10 cellular contexts compared by ENCODE assay signal in the genomic region with DNA sequence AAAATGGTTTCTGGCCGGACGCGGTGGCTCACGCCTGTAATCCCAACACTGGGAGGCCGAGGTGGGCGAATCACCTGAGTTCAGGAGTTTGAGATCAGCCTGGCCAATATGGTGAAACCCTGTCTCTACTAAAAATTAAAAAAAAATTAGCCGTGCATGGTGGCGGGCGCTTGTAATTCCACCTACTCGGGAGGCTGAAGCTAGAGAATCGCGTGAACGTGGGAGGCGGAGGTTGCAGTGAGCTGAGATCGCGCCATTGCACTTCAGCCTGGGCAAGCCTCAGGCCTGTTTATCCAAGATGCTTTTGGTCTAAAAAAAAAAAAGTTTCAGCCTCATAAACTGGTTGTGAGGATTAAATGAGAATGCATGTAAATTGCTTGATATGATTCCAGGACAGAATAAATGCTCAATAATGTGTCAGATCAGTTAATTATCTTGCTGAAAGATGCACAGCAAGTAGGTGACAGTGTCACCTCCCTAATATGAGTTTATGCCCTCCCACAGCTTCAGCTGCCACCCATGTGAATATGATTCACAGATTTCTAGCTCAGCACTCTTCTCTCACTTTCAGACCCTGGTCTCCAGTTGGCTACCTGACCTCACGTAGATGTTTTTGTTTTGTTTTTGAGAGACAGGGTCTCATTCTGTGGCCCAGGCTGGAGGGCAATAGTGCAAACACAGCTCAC. TPM values are rescaled to one million over a fixed set of nuclear protein-coding genes. Genes with fewer than 3 reads are reported as not detected.
DNase-seq lines count a peak whose midpoint lies in the region; ATAC-seq and TF ChIP-seq lines count a peak whose summit lies in the region.
"Had no signal": no experiment of that assay in that cellular context is flagged by ENCODE, and none has a peak within 500 bp of the region (broad histone marks: within the 10 kb centered on the region; RNA-seq: fewer than 3 reads in every experiment).

No MANE protein-coding gene starts in this region.

- H3K4me3 ChIP-seq in hepatocyte (peak overlapping the region; percentile 30), testis (peak overlapping the region; percentile 69 to 84)

- intact Hi-C loops in testis (cut with DNase I; ENCODE audit: low total_unique reads): no loop called here

- WGBS in hepatocyte (ENCODE audit: low lambda C conversion rate, missing lambda C conversion rate): 47% methylated on average over 17 of the region's 17 CpGs
- 29 to 44% methylated on average over 17 of the region's 17 CpGs for WGBS in testis, 2 donors

- peak overlapping the region; percentile 90 for H2AFZ ChIP-seq in hepatocyte

- no peak for TF ChIP-seq POLR2A in testis (IDR thresholded peaks at IDR 0.05)

- peak overlapping the region; percentile 96 for H3K4me3 Mint-ChIP-seq in activated naive CD4-positive, alpha-beta T cell treated with anti-CD3 and anti-CD28 coated beads, Interleukin-2, amount 10 ng/mL, durations not matched to agents 7 days and 5 days
- peak overlapping the region; percentile 98 for H3K4me3 Mint-ChIP-seq in activated CD4-positive, alpha-beta T cell treated with anti-CD3 and anti-CD28 coated beads, Interleukin-2, amount 10 ng/mL, durations not matched to agents 7 days and 5 days

- peak overlapping the region; percentile 77 for H3K4me2 ChIP-seq in hepatocyte

- peaks cover 6% of the 10 kb centered on the region for H3K4me1 ChIP-seq in hepatocyte (ENCODE audit: insufficient read depth)
- peaks cover 9% of the 10 kb centered on the region for H3K4me1 ChIP-seq in testis

- H3K27ac ChIP-seq in hepatocyte: no peak overlapping the region
- no peak overlapping the region for H3K27ac ChIP-seq in testis
- no peak overlapping the region for H3K27ac ChIP-seq in substantia nigra (ENCODE audit: low read depth, low read length, poor library complexity, severe bottlenecking)

- H3K27me3 Mint-ChIP-seq in activated naive CD4-positive, alpha-beta T cell treated with anti-CD3 and anti-CD28 coated beads, Interleukin-2, amount 10 ng/mL, durations not matched to agents 7 days and 5 days: no peaks in the 10 kb centered on the region
- no peaks in the 10 kb centered on the region for H3K27me3 Mint-ChIP-seq in activated CD4-positive, alpha-beta T cell treated with anti-CD3 and anti-CD28 coated beads, Interleukin-2, amount 10 ng/mL, durations not matched to agents 7 days and 5 days

- no peaks in the 10 kb centered on the region for H3K9me2 ChIP-seq in hepatocyte (replicated peaks; ENCODE audit: insufficient read depth)

- no peaks in the 10 kb centered on the region for H3K27me3 ChIP-seq in hepatocyte
- H3K27me3 ChIP-seq in testis: no peaks in the 10 kb centered on the region
- H3K27me3 ChIP-seq: adrenal gland had no signal

- peaks cover 51% of the 10 kb centered on the region for H3K4me1 Mint-ChIP-seq in activated naive CD4-positive, alpha-beta T cell treated with anti-CD3 and anti-CD28 coated beads, Interleukin-2, amount 10 ng/mL, durations not matched to agents 7 days and 5 days
- peaks cover 53% of the 10 kb centered on the region for H3K4me1 Mint-ChIP-seq in activated CD4-positive, alpha-beta T cell treated with anti-CD3 and anti-CD28 coated beads, Interleukin-2, amount 10 ng/mL, durations not matched to agents 7 days and 5 days

- peak overlapping the region; percentile 78 for H3K27ac Mint-ChIP-seq in activated naive CD4-positive, alpha-beta T cell treated with anti-CD3 and anti-CD28 coated beads, Interleukin-2, amount 10 ng/mL, durations not matched to agents 7 days and 5 days
- H3K27ac Mint-ChIP-seq in activated CD4-positive, alpha-beta T cell treated with anti-CD3 and anti-CD28 coated beads, Interleukin-2, amount 10 ng/mL, durations not matched to agents 7 days and 5 days: peak overlapping the region; percentile 83

- H3K36me3 ChIP-seq in hepatocyte (replicated peaks; ENCODE audit: insufficient read depth, low read depth): no peaks in the 10 kb centered on the region
- no peaks in the 10 kb centered on the region for H3K36me3 ChIP-seq in testis (ENCODE audit: low read depth, missing control alignments)

- H3K36me3 Mint-ChIP-seq in activated naive CD4-positive, alpha-beta T cell treated with anti-CD3 and anti-CD28 coated beads, Interleukin-2, amount 10 ng/mL, durations not matched to agents 7 days and 5 days: peaks cover 28% of the 10 kb centered on the region
- peaks cover 45% of the 10 kb centered on the region for H3K36me3 Mint-ChIP-seq in activated CD4-positive, alpha-beta T cell treated with anti-CD3 and anti-CD28 coated beads, Interleukin-2, amount 10 ng/mL, durations not matched to agents 7 days and 5 days (ENCODE audit: low read depth)

- H3K9me3 ChIP-seq in hepatocyte (ENCODE audit: low read depth) (no peaks in the 10 kb centered on the region), testis (no peaks in the 10 kb centered on the region)
- H3K9me3 ChIP-seq: adrenal gland had no signal

- TF ChIP-seq CTCF in hepatocyte (IDR thresholded peaks at IDR 0.05; ENCODE audit: poor library complexity) (no peak), testis (IDR thresholded peaks at IDR 0.05) (no peak)

- ATAC-seq in HG03139 (IDR thresholded peaks at IDR 0.05; ENCODE audit: unreplicated experiment): no peak
- no peak for ATAC-seq in GM21390 (IDR thresholded peaks at IDR 0.05; ENCODE audit: unreplicated experiment)

- CTCF ChIA-PET in activated naive CD4-positive, alpha-beta T cell treated with anti-CD3 and anti-CD28 coated beads, Interleukin-2, amount 10 ng/mL, durations not matched to agents 7 days and 5 days (lab: Charles Lee): interaction anchor here (0.6 to 1.9 kb wide), 4 partner anchors 88 to 964 kb away, joined by 3 to 8 read pairs (median 5); partner anchors contain the start of gene GAB2
- CTCF ChIA-PET in activated CD4-positive, alpha-beta T cell treated with anti-CD3 and anti-CD28 coated beads, Interleukin-2, amount 10 ng/mL, durations not matched to agents 7 days and 5 days (lab: Charles Lee): interaction anchor here (1.0 kb wide), 2 partner anchors 47 to 199 kb away, joined by 3 read pairs; no protein-coding TSS in a partner anchor

- no peaks in the 10 kb centered on the region for H3K9me3 Mint-ChIP-seq in activated naive CD4-positive, alpha-beta T cell treated with anti-CD3 and anti-CD28 coated beads, Interleukin-2, amount 10 ng/mL, durations not matched to agents 7 days and 5 days
- no peaks in the 10 kb centered on the region for H3K9me3 Mint-ChIP-seq in activated CD4-positive, alpha-beta T cell treated with anti-CD3 and anti-CD28 coated beads, Interleukin-2, amount 10 ng/mL, durations not matched to agents 7 days and 5 days

- DNase-seq in activated naive CD4-positive, alpha-beta T cell treated with anti-CD3 and anti-CD28 coated beads, Interleukin-2, amount 10 ng/mL, durations not matched to agents 7 days and 5 days: peak; percentile 21
- DNase-seq in activated naive CD4-positive, alpha-beta T cell treated with Interleukin-2 at 50 U/mL for 16 hours: no peak
- no peak for DNase-seq in activated CD4-positive, alpha-beta T cell treated with anti-CD3 and anti-CD28 coated beads, Interleukin-2, amount 10 ng/mL, durations not matched to agents 7 days and 5 days
- DNase-seq in hepatocyte (ENCODE audit: low spot score) (no peak), testis (no peak), substantia nigra (lab: John Stamatoyannopoulos, UW) (no peak)
- DNase-seq: EL had no signal

- no peaks in the 10 kb centered on the region for H4K20me1 ChIP-seq in hepatocyte (ENCODE audit: insufficient read depth, poor library complexity, severe bottlenecking)

- peaks cover 35% of the 10 kb centered on the region for H3K79me2 ChIP-seq in hepatocyte

- POLR2A ChIA-PET in activated CD4-positive, alpha-beta T cell treated with anti-CD3 and anti-CD28 coated beads, Interleukin-2, amount 10 ng/mL, durations not matched to agents 7 days and 5 days (lab: Charles Lee): interaction anchor here (0.6 to 1.1 kb wide), 4 partner anchors 48 to 1035 kb away, joined by 3 to 19 read pairs (median 4); partner anchors contain the start of genes KCTD21 and USP35

RNA-seq across cellular contexts. Expression of gene ALG8, which starts 1.1 kb away (rescaled TPM):
- 10 to 100 TPM; 51.2 to 70.3 TPM for total RNA-seq in activated CD4-positive, alpha-beta T cell treated with anti-CD3 and anti-CD28 coated beads, Interleukin-2, amount 10 ng/mL, durations not matched to agents 7 days and 5 days
- 43.1 and 66.8 TPM in 2 replicates for total RNA-seq in hepatocyte
- polyA plus RNA-seq in hepatocyte: 62.0 and 74.3 TPM in 2 replicates
- 10 to 100 TPM; 61.2 to 61.5 TPM for total RNA-seq in testis
- polyA plus RNA-seq in testis (ENCODE audit: insufficient read depth, low read depth, low replicate concordance): 115 TPM

RNA-seq across cellular contexts. Expression of gene KCTD21, which starts 47.9 kb away (rescaled TPM):
- total RNA-seq in activated CD4-positive, alpha-beta T cell treated with anti-CD3 and anti-CD28 coated beads, Interleukin-2, amount 10 ng/mL, durations not matched to agents 7 days and 5 days: 1 to 10 TPM; 8.9 TPM
- total RNA-seq in hepatocyte (8.2 and 9.2 TPM in 2 replicates), testis (10 to 100 TPM; 14.2 to 14.7 TPM)
- polyA plus RNA-seq in hepatocyte (3.8 and 4.7 TPM in 2 replicates), testis (ENCODE audit: insufficient read depth, low read depth, low replicate concordance) (10.2 TPM)

RNA-seq across cellular contexts. Expression of gene USP35, which starts 48.2 kb away (rescaled TPM):
- total RNA-seq in activated CD4-positive, alpha-beta T cell treated with anti-CD3 and anti-CD28 coated beads, Interleukin-2, amount 10 ng/mL, durations not matched to agents 7 days and 5 days: 10 to 100 TPM; 13.0 to 13.2 TPM
- total RNA-seq in hepatocyte (4.5 and 7.3 TPM in 2 replicates), testis (10 to 100 TPM; 25.8 to 33.5 TPM)
- polyA plus RNA-seq in hepatocyte (2.9 and 4.7 TPM in 2 replicates), testis (ENCODE audit: insufficient read depth, low read depth, low replicate concordance) (10.5 TPM)
